15 cellular contexts compared by ENCODE assay signal in genomic region chr12:97404093-97404492, GRCh38. TPM values are rescaled to one million over a fixed set of nuclear protein-coding genes. Genes with fewer than 3 reads are reported as not detected.
A peak's percentile ranks its signal among the peaks of the same experiment; 100 is the strongest.
DNase-seq lines count a peak whose midpoint lies in the region; ATAC-seq and FAIRE-seq lines count a peak whose summit lies in the region.
"Had no signal": no experiment of that assay in that cellular context is flagged by ENCODE, and none has a peak within 500 bp of the region (broad histone marks: within the 10 kb centered on the region; RNA-seq: fewer than 3 reads in every experiment).

No MANE protein-coding gene starts in this region.

- ATAC-seq in GM18498 (IDR thresholded peaks at IDR 0.05; ENCODE audit: unreplicated experiment) (peak; percentile 45), GM19351 (IDR thresholded peaks at IDR 0.05; ENCODE audit: unreplicated experiment) (peak; percentile 35), HG02678 (IDR thresholded peaks at IDR 0.05; ENCODE audit: unreplicated experiment) (peak; percentile 31), HG03432 (IDR thresholded peaks at IDR 0.05; ENCODE audit: unreplicated experiment) (peak; percentile 27), GM19463 (IDR thresholded peaks at IDR 0.05; ENCODE audit: unreplicated experiment) (no peak)
- ATAC-seq: CD8-positive, alpha-beta T cell had no signal

- DNase-seq in NCI-H510A treated with DMSO at 0.1 percent for 48 hours (lab: John Stamatoyannopoulos, UW): no peak
- DNase-seq in frontal cortex (ENCODE audit: low spot score in 2 of 2): no peak
- no peak for DNase-seq in activated CD4-positive, alpha-beta T cell treated with anti-CD3 and anti-CD28 coated beads for 1 hour
- DNase-seq: activated gamma-delta T cell treated with Interleukin-2 at 50 U/mL for 16 hours; aorta; CD8-positive, alpha-beta T cell had no signal

- no peak for FAIRE-seq in frontal cortex (lab: Jason Lieb, UNC)

RNA-seq across cellular contexts. Expression of gene RMST, which starts 58.5 kb away (rescaled TPM):
- 154 TPM for total RNA-seq in frontal cortex
- total RNA-seq: CD8-positive, alpha-beta T cell; Daoy; glomerular endothelial cell; HT-29; lung microvascular endothelial cell had no signal
